ENCODE assay signal across 8 cellular contexts in genomic region chr11:46529086-46529905, GRCh38.
DNase-seq lines count a peak whose midpoint lies in the region; ATAC-seq and TF ChIP-seq lines count a peak whose summit lies in the region.

No MANE protein-coding gene starts in this region.

- no peak overlapping the region for H3K4me3 ChIP-seq in fibroblast of lung (replicated peaks in 1 of 4; ENCODE audit: control extremely low read depth in 1 of 4, insufficient read depth in 1 of 4, low read depth in 3 of 4, low read length in 4 of 4)
- H3K4me3 ChIP-seq in neural cell (ENCODE audit: low read length) = no peak overlapping the region

- H3K9me3 ChIP-seq in fibroblast of lung (ENCODE audit: control insufficient read depth, insufficient read depth, low read depth, low read length) (no peaks in the 10 kb centered on the region), neural cell (ENCODE audit: low read length) (no peaks in the 10 kb centered on the region)

- H3K27ac Mint-ChIP-seq in activated T-cell treated with anti-CD3 and anti-CD28 coated beads, Interleukin-2, amount 50 U/mL, for 24 hours = peak overlapping the region; percentile 81

- H3K27me3 Mint-ChIP-seq in activated T-cell treated with anti-CD3 and anti-CD28 coated beads, Interleukin-2, amount 50 U/mL, for 24 hours = no peaks in the 10 kb centered on the region

- TF ChIP-seq CTCF in fibroblast of lung (conservative IDR thresholded peaks at IDR 0.05 in 1 of 2, IDR thresholded peaks at IDR 0.05 in 1 of 2; ENCODE audit: low read depth in 1 of 2, low read length in 2 of 2) = peak; percentile 97
- TF ChIP-seq CTCF in neural cell (IDR thresholded peaks at IDR 0.05; ENCODE audit: poor library complexity, severe bottlenecking) = peak; percentile 84

- H3K4me2 ChIP-seq in fibroblast of lung (ENCODE audit: extremely low read depth, insufficient read depth, low read length) (no peak overlapping the region), neural cell (ENCODE audit: low read length) (no peak overlapping the region)

- H3K9ac ChIP-seq in fibroblast of lung (ENCODE audit: insufficient read depth, low read length) = no peak overlapping the region
- H3K9ac ChIP-seq in neural cell (ENCODE audit: low read length) = no peak overlapping the region

- no peak overlapping the region for H3K4me3 Mint-ChIP-seq in activated T-cell treated with anti-CD3 and anti-CD28 coated beads, Interleukin-2, amount 50 U/mL, for 24 hours

- no peak overlapping the region for H3K27ac ChIP-seq in fibroblast of lung (ENCODE audit: insufficient read depth, low read length)
- H3K27ac ChIP-seq in neural cell (ENCODE audit: low read length) = peak overlapping the region; percentile 39
- no peak overlapping the region for H3K27ac ChIP-seq in substantia nigra (ENCODE audit: low read depth, low read length, poor library complexity, severe bottlenecking)

- H3K9me3 Mint-ChIP-seq in activated T-cell treated with anti-CD3 and anti-CD28 coated beads, Interleukin-2, amount 50 U/mL, for 24 hours = peaks cover 7% of the 10 kb centered on the region

- peaks cover 13% of the 10 kb centered on the region for H3K36me3 Mint-ChIP-seq in activated T-cell treated with anti-CD3 and anti-CD28 coated beads, Interleukin-2, amount 50 U/mL, for 24 hours (ENCODE audit: low read depth)

- H3K9me2 ChIP-seq in neural cell (ENCODE audit: insufficient read depth, low read length) = no peaks in the 10 kb centered on the region

- peak; percentile 68 for DNase-seq in DMS 273 (lab: John Stamatoyannopoulos, UW; ENCODE audit: unreplicated experiment)
- DNase-seq in DMS 273 treated with DMSO at 0.1 percent for 48 hours (lab: John Stamatoyannopoulos, UW) = no peak
- DNase-seq in OCI-M2 (lab: John Stamatoyannopoulos, UW; ENCODE audit: unreplicated experiment) = peak; percentile 6
- DNase-seq in activated T-cell treated with anti-CD3 and anti-CD28 coated beads, Interleukin-2, amount 50 U/mL, for 24 hours = peak; percentile 75
- DNase-seq in fibroblast of lung (ENCODE audit: low read depth in 2 of 2) = peak; percentile 42 to 66
- DNase-seq in substantia nigra (lab: John Stamatoyannopoulos, UW) = peak in 29 of 49 donors; percentile 3 to 68 (median 29)

- ATAC-seq in HG03442 (IDR thresholded peaks at IDR 0.05; ENCODE audit: unreplicated experiment) = peak; percentile 71

- no peak overlapping the region for H2AFZ ChIP-seq in fibroblast of lung (ENCODE audit: low read length)
- H2AFZ ChIP-seq in neural cell (ENCODE audit: low read depth, low read length) = no peak overlapping the region

- H3F3A ChIP-seq in neural cell (ENCODE audit: insufficient read depth, low read length, poor library complexity, severe bottlenecking) = no peaks in the 10 kb centered on the region

- H3K79me2 ChIP-seq in fibroblast of lung (ENCODE audit: control insufficient read depth, insufficient read depth, low read length) (peaks cover 7% of the 10 kb centered on the region), neural cell (replicated peaks; ENCODE audit: insufficient read depth, low read length) (peaks cover 28% of the 10 kb centered on the region)

- H3K27me3 ChIP-seq in fibroblast of lung (ENCODE audit: control insufficient read depth, insufficient read depth, low read length) (no peaks in the 10 kb centered on the region), neural cell (ENCODE audit: insufficient read depth, low read depth, low read length) (no peaks in the 10 kb centered on the region)

- H4K20me1 ChIP-seq in fibroblast of lung (ENCODE audit: control insufficient read depth, extremely low read depth, insufficient read depth, low read length) (no peaks in the 10 kb centered on the region), neural cell (ENCODE audit: insufficient read depth) (no peaks in the 10 kb centered on the region)

- no peaks in the 10 kb centered on the region for H3K36me3 ChIP-seq in fibroblast of lung (ENCODE audit: control insufficient read depth, insufficient read depth, low read length)
- H3K36me3 ChIP-seq in neural cell (ENCODE audit: insufficient read depth, low read length) = no peaks in the 10 kb centered on the region

- H3K4me1 Mint-ChIP-seq in activated T-cell treated with anti-CD3 and anti-CD28 coated beads, Interleukin-2, amount 50 U/mL, for 24 hours (ENCODE audit: low read depth) = peaks cover 46% of the 10 kb centered on the region

- TF ChIP-seq RAD21 in neural cell (conservative IDR thresholded peaks at IDR 0.05) = peak; percentile 70

- H3K4me1 ChIP-seq in fibroblast of lung (ENCODE audit: control insufficient read depth, extremely low read depth, insufficient read depth, low read length) = no peaks in the 10 kb centered on the region

- no peak for TF ChIP-seq EP300 in neural cell (conservative IDR thresholded peaks at IDR 0.05; ENCODE audit: poor library complexity, severe bottlenecking)

TF ChIP-seq in neural cell, 6 proteins besides CTCF, POLR2A, EP300 and RAD21:
- TF ChIP-seq SMC3 (conservative IDR thresholded peaks at IDR 0.05; ENCODE audit: poor library complexity) (peak; percentile 83), EZH2 (IDR thresholded peaks at IDR 0.05; ENCODE audit: borderline replicate concordance, insufficient read depth, low read length, poor library complexity, severe bottlenecking) (no peak)
TF ChIP-seq in neural cell: peak in this region for 1.
